ENCODE assay signal across 30 cellular contexts in the genomic region with DNA sequence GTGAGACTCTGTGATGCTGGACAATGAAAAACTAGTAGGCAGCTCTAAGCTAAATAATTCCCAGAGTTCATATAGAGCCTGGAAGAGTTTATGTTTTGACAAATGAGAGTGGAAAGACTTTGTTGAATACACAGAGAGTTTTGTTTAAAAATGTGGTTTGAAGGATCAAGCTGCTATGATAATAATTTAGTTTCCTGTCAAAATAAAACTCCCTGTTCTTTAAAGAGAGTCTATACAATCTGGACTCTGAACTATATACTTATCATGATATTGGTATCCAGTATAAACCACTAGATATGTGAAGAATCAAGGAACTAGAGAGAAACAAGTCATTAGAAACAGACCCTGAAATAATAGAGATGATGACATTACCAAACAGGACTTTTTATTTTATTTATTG.
"Had no signal": no experiment of that assay in that cellular context is flagged by ENCODE, and none has a peak within 500 bp of the region (broad histone marks: within the 10 kb centered on the region; RNA-seq: fewer than 3 reads in every experiment).

No MANE protein-coding gene starts in this region.

- H3K4me1 ChIP-seq: esophagus squamous epithelium, lower lobe of right lung, prostate gland had no signal

- H3K36me3 Mint-ChIP-seq: activated CD4-positive, alpha-beta memory T cell treated with anti-CD3 and anti-CD28 coated beads for 36 hours; brain; immature natural killer cell; natural killer cell treated with Interleukin-12 subunit alpha and Interleukin-12 subunit beta and Interleukin-15 and Interleukin-18, amount 100 ng/mL, for 72 hours had no signal

- H3K27ac Mint-ChIP-seq: activated CD4-positive, alpha-beta memory T cell treated with anti-CD3 and anti-CD28 coated beads for 36 hours; activated CD4-positive, alpha-beta T cell treated with anti-CD3 and anti-CD28 coated beads, Interleukin-2, amount 10 ng/mL, durations not matched to agents 24 days and 14 days; activated naive CD8-positive, alpha-beta T cell treated with anti-CD3 and anti-CD28 coated beads, Interleukin-2, amount 50 U/mL, for 24 hours; activated T-cell treated with anti-CD3 and anti-CD28 coated beads, Interleukin-2, amount 50 U/mL, for 24 hours; activated T-helper 17 cell treated with anti-CD3 and anti-CD28 coated beads, Interleukin-2, amount 50 U/mL, for 72 hours; brain; immature natural killer cell; natural killer cell treated with Interleukin-12 subunit alpha and Interleukin-12 subunit beta and Interleukin-15 and Interleukin-18, amount 100 ng/mL, for 72 hours had no signal

- H3K9me3 ChIP-seq: esophagus squamous epithelium, lower lobe of right lung, mucosa of descending colon, ovary, prostate gland, thoracic aorta had no signal

- H3K4me3 ChIP-seq: esophagus squamous epithelium, lower lobe of right lung, mucosa of descending colon, ovary, prostate gland, skin epidermis, thoracic aorta had no signal

- DNase-seq: activated CD4-positive, alpha-beta memory T cell treated with anti-CD3 and anti-CD28 coated beads for 36 hours; activated CD4-positive, alpha-beta T cell treated with anti-CD3 and anti-CD28 coated beads, Interleukin-2, amount 10 ng/mL, durations not matched to agents 24 days and 14 days; activated CD4-positive, CD25-positive, alpha-beta regulatory T cell treated with anti-CD3 and anti-CD28 coated beads, Interleukin-2, amount 50 U/mL, for 72 hours; activated CD8-positive, alpha-beta memory T cell treated with anti-CD3 and anti-CD28 coated beads, Interleukin-2, amount 50 U/mL, for 4 hours; activated gamma-delta T cell treated with Interleukin-2 at 50 U/mL for 16 hours; activated naive CD4-positive, alpha-beta T cell treated with anti-CD3 and anti-CD28 coated beads, Interleukin-2, amount 50 U/mL, for 16 hours; activated naive CD8-positive, alpha-beta T cell treated with anti-CD3 and anti-CD28 coated beads, Interleukin-2, amount 50 U/mL, for 24 hours; activated T-cell treated with anti-CD3 and anti-CD28 coated beads, Interleukin-2, amount 50 U/mL, for 24 hours; effector CD8-positive, alpha-beta T cell; esophagus squamous epithelium; foreskin fibroblast; immature natural killer cell; kidney glomerular epithelial cell; lower lobe of right lung; mucosa of descending colon; ovary; retina; stimulated activated CD4-positive, alpha-beta T cell treated with anti-CD3 and anti-CD28 coated beads, Interleukin-12 subunit alpha, Interleukin-12 subunit beta, amount 100 ng/mL, for 4 hours; stimulated activated CD4-positive, alpha-beta T cell treated with anti-CD3 and anti-CD28 coated beads, Interleukin-4, amount 100 ng/mL, for 1 hour; stimulated activated naive CD8-positive, alpha-beta T cell treated with anti-CD3 and anti-CD28 coated beads, Interleukin-15, Interleukin-2, amounts not matched to agents 100 U/mL and 50 U/mL, for 24 hours; T-helper 2 cell; trophoblast cell had no signal

- ATAC-seq: activated naive CD8-positive, alpha-beta T cell treated with anti-CD3 and anti-CD28 coated beads, Interleukin-2, amount 50 U/mL, for 24 hours; activated T-helper 17 cell treated with anti-CD3 and anti-CD28 coated beads, Interleukin-2, amount 50 U/mL, for 72 hours; left lobe of liver; lower lobe of right lung; mucosa of descending colon; natural killer cell treated with Interleukin-12 subunit alpha and Interleukin-12 subunit beta and Interleukin-15 and Interleukin-18, amount 100 ng/mL, for 72 hours; stimulated activated naive CD8-positive, alpha-beta T cell treated with anti-CD3 and anti-CD28 coated beads, Interleukin-15, Interleukin-2, amounts not matched to agents 100 U/mL and 50 U/mL, for 24 hours had no signal

- H3K4me3 Mint-ChIP-seq: activated CD4-positive, alpha-beta memory T cell treated with anti-CD3 and anti-CD28 coated beads for 36 hours; activated CD4-positive, alpha-beta T cell treated with anti-CD3 and anti-CD28 coated beads, Interleukin-2, amount 10 ng/mL, durations not matched to agents 24 days and 14 days; activated naive CD8-positive, alpha-beta T cell treated with anti-CD3 and anti-CD28 coated beads, Interleukin-2, amount 50 U/mL, for 24 hours; activated T-cell treated with anti-CD3 and anti-CD28 coated beads, Interleukin-2, amount 50 U/mL, for 24 hours; activated T-helper 17 cell treated with anti-CD3 and anti-CD28 coated beads, Interleukin-2, amount 50 U/mL, for 72 hours; brain; immature natural killer cell; natural killer cell treated with Interleukin-12 subunit alpha and Interleukin-12 subunit beta and Interleukin-15 and Interleukin-18, amount 100 ng/mL, for 72 hours had no signal

- H3K36me3 ChIP-seq: esophagus squamous epithelium, lower lobe of right lung, ovary, prostate gland, thoracic aorta had no signal

- H3K27me3 ChIP-seq: esophagus squamous epithelium, ovary had no signal

- H3K4me1 Mint-ChIP-seq: activated CD4-positive, alpha-beta T cell treated with anti-CD3 and anti-CD28 coated beads, Interleukin-2, amount 10 ng/mL, durations not matched to agents 24 days and 14 days; activated naive CD8-positive, alpha-beta T cell treated with anti-CD3 and anti-CD28 coated beads, Interleukin-2, amount 50 U/mL, for 24 hours; activated T-helper 17 cell treated with anti-CD3 and anti-CD28 coated beads, Interleukin-2, amount 50 U/mL, for 72 hours; brain; immature natural killer cell had no signal

- H3K27ac ChIP-seq: epithelial cell of prostate, esophagus squamous epithelium, lower lobe of right lung, ovary, prostate gland, skin epidermis, thoracic aorta had no signal

- H3K9me3 Mint-ChIP-seq: activated CD4-positive, alpha-beta memory T cell treated with anti-CD3 and anti-CD28 coated beads for 36 hours; activated CD4-positive, alpha-beta T cell treated with anti-CD3 and anti-CD28 coated beads, Interleukin-2, amount 10 ng/mL, durations not matched to agents 24 days and 14 days; activated naive CD8-positive, alpha-beta T cell treated with anti-CD3 and anti-CD28 coated beads, Interleukin-2, amount 50 U/mL, for 24 hours; activated T-cell treated with anti-CD3 and anti-CD28 coated beads, Interleukin-2, amount 50 U/mL, for 24 hours; activated T-helper 17 cell treated with anti-CD3 and anti-CD28 coated beads, Interleukin-2, amount 50 U/mL, for 72 hours; natural killer cell treated with Interleukin-12 subunit alpha and Interleukin-12 subunit beta and Interleukin-15 and Interleukin-18, amount 100 ng/mL, for 72 hours had no signal
